In the genomic region with DNA sequence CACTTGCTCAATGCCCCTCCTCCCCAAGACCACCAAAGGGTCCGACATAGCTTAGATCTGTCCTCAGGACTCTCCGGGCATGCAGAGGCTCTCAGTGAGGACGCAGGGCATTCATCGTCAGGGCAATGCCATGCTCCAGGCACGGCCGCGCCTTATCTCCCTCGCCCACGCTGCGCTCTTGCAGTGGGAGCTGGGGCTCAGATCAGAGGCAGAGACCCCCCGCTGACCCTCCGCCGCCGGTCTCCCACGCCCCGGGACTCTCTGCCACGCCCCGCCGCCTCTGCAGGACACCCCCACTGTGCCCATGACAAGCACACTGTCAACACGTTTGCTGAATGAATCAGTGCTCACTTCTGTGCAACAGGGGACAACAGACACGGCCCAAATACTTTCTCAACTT, we compare ENCODE assay signal across 20 cellular contexts.
"Had no signal": no experiment of that assay in that cellular context is flagged by ENCODE, and none has a peak within 500 bp of the region (broad histone marks: within the 10 kb centered on the region; RNA-seq: fewer than 3 reads in every experiment).

No MANE protein-coding gene starts in this region.

- H3K4me1 Mint-ChIP-seq: naive B cell had no signal

- H3K27ac Mint-ChIP-seq: mesothelial cell of epicardium, naive B cell had no signal

- H3K4me3 ChIP-seq: colonic mucosa, dorsolateral prefrontal cortex, esophagus muscularis mucosa, gastroesophageal sphincter, hepatocyte, left lung, lower lobe of right lung, mucosa of descending colon had no signal

- H3K27ac ChIP-seq: colonic mucosa, dorsolateral prefrontal cortex, esophagus muscularis mucosa, foreskin keratinocyte, gastroesophageal sphincter, hepatocyte, left lung, lower lobe of right lung had no signal

- H3K9me3 ChIP-seq: colonic mucosa, esophagus muscularis mucosa, gastroesophageal sphincter, left lung, lower lobe of right lung, mucosa of descending colon had no signal

- H3K36me3 ChIP-seq: colonic mucosa, esophagus muscularis mucosa, gastroesophageal sphincter, left lung, lower lobe of right lung had no signal

- DNase-seq: colonic mucosa; cortex of kidney; dermis blood vessel endothelial cell; dorsolateral prefrontal cortex; effector CD4-positive, alpha-beta T cell; effector memory CD4-positive, alpha-beta T cell; foreskin keratinocyte; head of caudate nucleus; hypothalamus; left cardiac atrium; left ventricle myocardium superior; lower lobe of right lung; mesenchymal stem cell; naive B cell had no signal

- H3K4me1 ChIP-seq: colonic mucosa, esophagus muscularis mucosa, foreskin keratinocyte, gastroesophageal sphincter, left lung, lower lobe of right lung had no signal

- H3K4me3 Mint-ChIP-seq: mesothelial cell of epicardium, naive B cell had no signal

- ATAC-seq: foreskin keratinocyte, gastroesophageal sphincter, left cardiac atrium, left lung, left ventricle myocardium superior, lower lobe of right lung, mucosa of descending colon had no signal

- H3K27me3 ChIP-seq: colonic mucosa, dorsolateral prefrontal cortex, foreskin keratinocyte, gastroesophageal sphincter, hepatocyte had no signal

- H3K36me3 Mint-ChIP-seq: mesothelial cell of epicardium, naive B cell had no signal

- H3K9me3 Mint-ChIP-seq: naive B cell had no signal
